ENCODE assay signal across 8 cellular contexts in the genomic region with DNA sequence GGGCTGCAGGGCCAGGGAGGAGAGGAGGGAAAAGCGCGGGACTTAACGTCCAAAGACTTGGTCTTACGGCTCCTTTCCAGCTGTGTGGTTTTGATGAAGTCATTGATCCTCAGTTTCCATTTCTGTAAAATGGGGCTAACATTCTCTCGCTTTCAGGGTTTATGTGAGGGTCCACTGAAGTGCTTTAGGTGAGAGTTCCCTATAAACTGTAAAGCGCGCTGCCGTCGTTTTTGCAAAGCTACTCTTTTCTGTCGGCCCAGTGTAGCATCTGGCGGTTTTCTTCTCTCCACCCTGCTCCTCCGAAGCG. TPM values are rescaled to one million over a fixed set of nuclear protein-coding genes. Genes with fewer than 3 reads are reported as not detected.
A peak's percentile ranks its signal among the peaks of the same experiment; 100 is the strongest.
DNase-seq lines count a peak whose midpoint lies in the region; TF ChIP-seq lines count a peak whose summit lies in the region.

No MANE protein-coding gene starts in this region.

- H3K4me1 ChIP-seq in DOHH2 (ENCODE audit: control insufficient read depth, low read length) = peaks cover 23% of the 10 kb centered on the region
- H3K4me1 ChIP-seq in Peyer's patch = peaks cover 0 to 46% (median 11%) of the 10 kb centered on the region in 4 donors
- peaks cover 21 to 44% (median 30%) of the 10 kb centered on the region in 4 donors for H3K4me1 ChIP-seq in esophagus muscularis mucosa

- no peak for DNase-seq in Peyer's patch
- DNase-seq in esophagus muscularis mucosa (ENCODE audit: extremely low spot score) = no peak
- DNase-seq in progenitor cell of endocrine pancreas (ENCODE audit: low spot score, unreplicated experiment) = no peak
- no peak for DNase-seq in DMS79 (lab: John Stamatoyannopoulos, UW)
- no peak for DNase-seq in hippocampal formation (lab: John Stamatoyannopoulos, UW)
- DNase-seq in GOT3 (lab: John Stamatoyannopoulos, UW) = no peak
- no peak for DNase-seq in AG20443 (ENCODE audit: low spot score)

- TF ChIP-seq CTCF in DOHH2 (IDR thresholded peaks at IDR 0.05; ENCODE audit: low read depth, low read length, poor library complexity, severe bottlenecking) (no peak), Peyer's patch (IDR thresholded peaks at IDR 0.05) (no peak), esophagus muscularis mucosa (IDR thresholded peaks at IDR 0.05) (no peak), progenitor cell of endocrine pancreas (IDR thresholded peaks at IDR 0.05; ENCODE audit: unreplicated experiment) (no peak)

- no peaks in the 10 kb centered on the region for H3K27me3 Mint-ChIP-seq in progenitor cell of endocrine pancreas

- peak overlapping the region; percentile 97 for H3K4me2 ChIP-seq in DOHH2 (ENCODE audit: low read length)

- 14% methylated on average over 13 of the region's 13 CpGs for WGBS in esophagus muscularis mucosa

- H3K9me2 ChIP-seq in DOHH2 (replicated peaks; ENCODE audit: control insufficient read depth, low read length) = no peaks in the 10 kb centered on the region

- H3K27me3 ChIP-seq in DOHH2 (ENCODE audit: control insufficient read depth, low read length) (no peaks in the 10 kb centered on the region), Peyer's patch (no peaks in the 10 kb centered on the region), esophagus muscularis mucosa (no peaks in the 10 kb centered on the region)

- no peaks in the 10 kb centered on the region for H3K9me3 Mint-ChIP-seq in progenitor cell of endocrine pancreas (ENCODE audit: low read depth)

- intact Hi-C loops in esophagus muscularis mucosa (cut with DNase I) = loop anchor here (2.0 kb wide), 1 partner anchor 53 kb away; a partner anchor contains a TSS

- TF ChIP-seq EP300 in esophagus muscularis mucosa (IDR thresholded peaks at IDR 0.05) = no peak

- TF ChIP-seq POLR2A in Peyer's patch (IDR thresholded peaks at IDR 0.05) = no peak
- TF ChIP-seq POLR2A in esophagus muscularis mucosa (IDR thresholded peaks at IDR 0.05; ENCODE audit: low read depth) = no peak

- H3K4me3 Mint-ChIP-seq in progenitor cell of endocrine pancreas (ENCODE audit: low read depth) = peak overlapping the region; percentile 99

- peaks cover 33% of the 10 kb centered on the region for H3K79me2 ChIP-seq in DOHH2 (ENCODE audit: control insufficient read depth, low read length)

- no peaks in the 10 kb centered on the region for H3F3A ChIP-seq in DOHH2 (ENCODE audit: control insufficient read depth, insufficient read depth)

- H3K36me3 Mint-ChIP-seq in progenitor cell of endocrine pancreas (ENCODE audit: insufficient read depth) = no peaks in the 10 kb centered on the region

- peaks cover 11% of the 10 kb centered on the region for H3K4me1 Mint-ChIP-seq in progenitor cell of endocrine pancreas (ENCODE audit: low read depth)

- H3K9me3 ChIP-seq in DOHH2 (ENCODE audit: control insufficient read depth, insufficient read depth, low read length) (no peaks in the 10 kb centered on the region), Peyer's patch (no peaks in the 10 kb centered on the region), esophagus muscularis mucosa (no peaks in the 10 kb centered on the region)

- H3K27ac ChIP-seq in DOHH2 (ENCODE audit: low read depth, low read length) (no peak overlapping the region), Peyer's patch (peak overlapping the region; percentile 91 to 97 (median 96)), esophagus muscularis mucosa (replicated peaks in 1 of 4) (peak overlapping the region; percentile 95 to 97 (median 96))

- no peaks in the 10 kb centered on the region for H4K20me1 ChIP-seq in DOHH2 (ENCODE audit: control insufficient read depth, insufficient read depth, low read depth, low read length)

- H3K4me3 ChIP-seq in DOHH2 (ENCODE audit: low read length) = peak overlapping the region; percentile 92
- H3K4me3 ChIP-seq in Peyer's patch = peak overlapping the region; percentile 70 to 94 (median 90)
- peak overlapping the region; percentile 87 to 99 (median 93) for H3K4me3 ChIP-seq in esophagus muscularis mucosa

- H3K36me3 ChIP-seq in DOHH2 (ENCODE audit: control insufficient read depth, low read length) (peaks cover 16% of the 10 kb centered on the region), Peyer's patch (peaks cover 0 to 18% (median 0%) of the 10 kb centered on the region in 3 donors), esophagus muscularis mucosa (peaks cover 7 to 33% (median 29%) of the 10 kb centered on the region in 4 donors)

- H3K27ac Mint-ChIP-seq in progenitor cell of endocrine pancreas = peak overlapping the region; percentile 95

RNA-seq across cellular contexts. Expression of a gene that starts 0.6 kb away (rescaled TPM):
- 10 to 100 TPM; 26.9 to 37.1 (median 32.9) TPM for total RNA-seq in Peyer's patch
- total RNA-seq in esophagus muscularis mucosa = 10 to 100 TPM in 3 of 4 donors, 1 to 10 TPM in 1; 10.0 to 23.8 (median 13.9) TPM
- total RNA-seq in progenitor cell of endocrine pancreas = 41.0 and 43.1 TPM in 2 replicates

RNA-seq across cellular contexts. Expression of a gene that starts 1.0 kb away (rescaled TPM):
- total RNA-seq in Peyer's patch (100 to 1,000 TPM in 1 of 4 donors, 10 to 100 TPM in 3; 56.9 to 110 (median 79.9) TPM), esophagus muscularis mucosa (10 to 100 TPM; 14.4 to 36.8 (median 18.8) TPM), progenitor cell of endocrine pancreas (25.2 and 28.1 TPM in 2 replicates)

RNA-seq across cellular contexts. Expression of a gene that starts 20.7 kb away (rescaled TPM):
- total RNA-seq in Peyer's patch (100 to 1,000 TPM in 2 of 4 donors, 10 to 100 TPM in 2; 42.9 to 217 (median 148) TPM), esophagus muscularis mucosa (not detected), progenitor cell of endocrine pancreas (0.81 and 1.5 TPM in 2 replicates)

RNA-seq across cellular contexts. Expression of a gene that starts 36.0 kb away (rescaled TPM):
- total RNA-seq in Peyer's patch (100 to 1,000 TPM; 103 to 991 (median 784) TPM), esophagus muscularis mucosa (1 to 10 TPM in 3 of 4 donors, under 1 TPM in 1; 0.99 to 2.8 (median 1.8) TPM), progenitor cell of endocrine pancreas (213 and 217 TPM in 2 replicates)

RNA-seq across cellular contexts. Expression of a gene that starts 38.1 kb away (rescaled TPM):
- total RNA-seq in Peyer's patch (1 to 10 TPM in 2 of 4 donors, not detected in 2; 1.1 to 1.3 TPM), esophagus muscularis mucosa (1 to 10 TPM in 1 of 4 donors, under 1 TPM in 2, not detected in 1; under 0.01 to 1.1 (median 0.57) TPM), progenitor cell of endocrine pancreas (1.8 and 1.9 TPM in 2 replicates)

Comparison
In these comparisons a context has a peak if more than half of its experiments do, and no peak if none do; other contexts are left out.
1. RNA of a gene that starts 20.7 kb away (total RNA-seq): 42.9 to 217 TPM in Peyer's patch; 0.81 to 1.5 TPM in progenitor cell of endocrine pancreas and not detected in esophagus muscularis mucosa; every median in the first group is over 10 times any median in the second.
2. Peak in every context shown above with its lines, with median percentiles within 50 percentile points of each other: H3K4me3 ChIP-seq.